ENCODE assay signal across 8 cellular contexts in genomic region chr12:103965255-103965589, GRCh38. TPM values are rescaled to one million over a fixed set of nuclear protein-coding genes. Genes with fewer than 3 reads are reported as not detected.
A peak's percentile ranks its signal among the peaks of the same experiment; 100 is the strongest.
DNase-seq lines count a peak whose midpoint lies in the region; ATAC-seq, FAIRE-seq and TF ChIP-seq lines count a peak whose summit lies in the region.

No MANE protein-coding gene starts in this region.

- H3K27ac Mint-ChIP-seq in nephron progenitor cell: peak overlapping the region; percentile 99

- peak overlapping the region; percentile 89 to 97 (median 94) for H3K27ac ChIP-seq in BLaER1 treated with 17β-estradiol and CSF1 and Interleukin-3, amounts not matched to agents 10 nM and 100 nM
- H3K27ac ChIP-seq in MM.1S (ENCODE audit: low read length): peak overlapping the region; percentile 81; the same call in 1 of the 2 replicates
- peak overlapping the region; percentile 86 for H3K27ac ChIP-seq in effector memory CD4-positive, alpha-beta T cell (ENCODE audit: insufficient read depth, low read length, poor library complexity, severe bottlenecking)

- H3K27me3 ChIP-seq in BLaER1 treated with 17β-estradiol and CSF1 and Interleukin-3, amounts not matched to agents 10 nM and 100 nM: no peaks in the 10 kb centered on the region
- no peaks in the 10 kb centered on the region for H3K27me3 ChIP-seq in MM.1S (replicated peaks; ENCODE audit: insufficient read depth, low read length)
- no peaks in the 10 kb centered on the region for H3K27me3 ChIP-seq in effector memory CD4-positive, alpha-beta T cell (replicated peaks; ENCODE audit: control insufficient read depth, insufficient read depth, low read length, poor library complexity, severe bottlenecking)

- peaks cover 31 to 63% (median 45%) of the 10 kb centered on the region in 10 experiments for H3K4me1 ChIP-seq in BLaER1 treated with 17β-estradiol and CSF1 and Interleukin-3, amounts not matched to agents 10 nM and 100 nM
- H3K4me1 ChIP-seq in MM.1S (ENCODE audit: low read length): peaks cover 17% of the 10 kb centered on the region
- H3K4me1 ChIP-seq in effector memory CD4-positive, alpha-beta T cell (ENCODE audit: control insufficient read depth, insufficient read depth, low read length, poor library complexity, severe bottlenecking): peaks cover 19% of the 10 kb centered on the region

- H3K4me2 ChIP-seq in BLaER1 treated with 17β-estradiol and CSF1 and Interleukin-3, amounts not matched to agents 10 nM and 100 nM: peak overlapping the region; percentile 89 to 97 (median 92)
- peak overlapping the region; percentile 89 for H3K4me2 ChIP-seq in MM.1S (ENCODE audit: low read depth, low read length)

- ATAC-seq in left colon: no peak
- ATAC-seq in left lobe of liver: no peak
- no peak for ATAC-seq in GM19455 (IDR thresholded peaks at IDR 0.05; ENCODE audit: unreplicated experiment)

- intact Hi-C loops in left colon (cut with DNase I, micrococcal nuclease): loop anchor here in 1 of 2 donors (10.0 kb wide), 1 partner anchor 100 kb away; the partner anchor contains the start of gene HCFC2

- no peak for FAIRE-seq in RCC 7860 (lab: Jason Lieb, UNC)

- DNase-seq in MM.1S: no peak
- DNase-seq in effector memory CD4-positive, alpha-beta T cell: no peak
- DNase-seq in nephron progenitor cell: no peak
- DNase-seq in left colon: no peak
- no peak for DNase-seq in left lobe of liver (ENCODE audit: low spot score)
- no peak for DNase-seq in RCC 7860 (ENCODE audit: low spot score)

- peaks cover 30% of the 10 kb centered on the region for H3K36me3 Mint-ChIP-seq in nephron progenitor cell (ENCODE audit: low read depth)

- peaks cover 3% of the 10 kb centered on the region for H3K9me3 Mint-ChIP-seq in nephron progenitor cell

- H3K27me3 Mint-ChIP-seq in nephron progenitor cell (ENCODE audit: low read depth, poor library complexity): no peaks in the 10 kb centered on the region

- peaks cover 60% of the 10 kb centered on the region for H3K4me1 Mint-ChIP-seq in nephron progenitor cell

- H3F3A ChIP-seq in MM.1S (ENCODE audit: insufficient read depth, low read length): peaks cover 4% of the 10 kb centered on the region

- peak overlapping the region; percentile 95 for H3K4me3 Mint-ChIP-seq in nephron progenitor cell

- H3K9me2 ChIP-seq in MM.1S (replicated peaks; ENCODE audit: insufficient read depth, low read length): no peaks in the 10 kb centered on the region

- H2AFZ ChIP-seq in MM.1S (ENCODE audit: low read length): peak overlapping the region; percentile 93

- peak overlapping the region; percentile 89 to 98 (median 94) for H3K9ac ChIP-seq in BLaER1 treated with 17β-estradiol and CSF1 and Interleukin-3, amounts not matched to agents 10 nM and 100 nM
- H3K9ac ChIP-seq in MM.1S (ENCODE audit: low read length): peak overlapping the region; percentile 95

- TF ChIP-seq CTCF in MM.1S (IDR thresholded peaks at IDR 0.05; ENCODE audit: low read length): no peak
- TF ChIP-seq CTCF in nephron progenitor cell (IDR thresholded peaks at IDR 0.05): no peak

- no peaks in the 10 kb centered on the region for H3K9me3 ChIP-seq in BLaER1 treated with 17β-estradiol and CSF1 and Interleukin-3, amounts not matched to agents 10 nM and 100 nM (replicated peaks in 1 of 11)
- no peaks in the 10 kb centered on the region for H3K9me3 ChIP-seq in MM.1S (replicated peaks; ENCODE audit: insufficient read depth, low read length)
- no peaks in the 10 kb centered on the region for H3K9me3 ChIP-seq in effector memory CD4-positive, alpha-beta T cell (ENCODE audit: control insufficient read depth, low read length)

- peaks cover 66% of the 10 kb centered on the region for H3K79me2 ChIP-seq in MM.1S (ENCODE audit: low read length)

- H3K4me3 ChIP-seq in BLaER1 treated with 17β-estradiol and CSF1 and Interleukin-3, amounts not matched to agents 10 nM and 100 nM: peak overlapping the region; percentile 72 to 94 (median 82)
- H3K4me3 ChIP-seq in MM.1S (ENCODE audit: low read length): peak overlapping the region; percentile 98
- H3K4me3 ChIP-seq in effector memory CD4-positive, alpha-beta T cell (ENCODE audit: insufficient read depth, low read depth, low read length, poor library complexity, severe bottlenecking): peak overlapping the region; percentile 64

- H4K20me1 ChIP-seq in BLaER1 treated with 17β-estradiol and CSF1 and Interleukin-3, amounts not matched to agents 10 nM and 100 nM: peaks cover 23 to 37% (median 29%) of the 10 kb centered on the region in 11 experiments; a peak in 20 of 22 replicates
- H4K20me1 ChIP-seq in MM.1S (ENCODE audit: insufficient read depth, low read length): no peaks in the 10 kb centered on the region

- peaks cover 9 to 38% (median 26%) of the 10 kb centered on the region in 11 experiments; a peak in 20 of 22 replicates for H3K36me3 ChIP-seq in BLaER1 treated with 17β-estradiol and CSF1 and Interleukin-3, amounts not matched to agents 10 nM and 100 nM
- H3K36me3 ChIP-seq in MM.1S (replicated peaks; ENCODE audit: insufficient read depth, low read length): peaks cover 6% of the 10 kb centered on the region; the same call in 1 of the 2 replicates
- H3K36me3 ChIP-seq in effector memory CD4-positive, alpha-beta T cell (ENCODE audit: control insufficient read depth, insufficient read depth, low read length): no peaks in the 10 kb centered on the region

RNA-seq across cellular contexts. Expression of gene TDG, which starts 0.5 kb away (rescaled TPM):
- total RNA-seq in left colon (10 to 100 TPM; 22.7 to 31.6 TPM), left lobe of liver (7.0 TPM)

RNA-seq across cellular contexts. Expression of gene HSP90B1, which starts 35.0 kb away (rescaled TPM):
- total RNA-seq in left colon (100 to 1,000 TPM; 440 to 482 TPM), left lobe of liver (617 TPM)
